ENCODE assay signal across 8 cellular contexts in genomic region chr9:34458013-34458966, GRCh38. TPM values are rescaled to one million over a fixed set of nuclear protein-coding genes. Genes with fewer than 3 reads are reported as not detected.
A peak's percentile ranks its signal among the peaks of the same experiment; 100 is the strongest.
DNase-seq lines count a peak whose midpoint lies in the region; ATAC-seq and TF ChIP-seq lines count a peak whose summit lies in the region.

TSS of gene DNAI1 (plus strand) at chr9:34458805. CDS start at chr9:34459006, 201 bp downstream.
A gene with protein sequence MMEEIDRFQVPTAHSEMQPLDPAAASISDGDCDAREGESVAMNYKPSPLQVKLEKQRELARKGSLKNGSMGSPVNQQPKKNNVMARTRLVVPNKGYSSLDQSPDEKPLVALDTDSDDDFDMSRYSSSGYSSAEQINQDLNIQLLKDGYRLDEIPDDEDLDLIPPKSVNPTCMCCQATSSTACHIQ (minus strand): TSS chr9:34458570. CDS start chr9:34458263, 307 bp downstream.

- peak; percentile 27 to 61 for TF ChIP-seq POLR2A in suprapubic skin (IDR thresholded peaks at IDR 0.05)

- POLR2A ChIA-PET in GM10248 (lab: Yijun Ruan, JAX) (no interaction called here), SK-N-SH (lab: Yijun Ruan, JAX) (interaction anchor here (0.9 to 1.7 kb wide), 3 partner anchors 27 to 120 kb away, joined by 3 to 5 read pairs (median 4); no protein-coding TSS in a partner anchor)

- WGBS in SK-N-SH (ENCODE audit: low lambda C conversion rate) = under 1% methylated on average over 31 of the region's 94 CpGs
- WGBS in suprapubic skin = under 1% methylated on average over 15 of the region's 94 CpGs

- H3K27ac ChIP-seq in SK-N-SH (ENCODE audit: low read depth in 2 of 2, low read length in 1 of 2) (peak within 1 kb of the TSS; percentile 61 to 82), suprapubic skin (peak within 1 kb of the TSS; percentile 79)

- H3K4me3 ChIP-seq in SK-N-SH (ENCODE audit: low read depth in 2 of 2, low read length in 1 of 2) = peak within 1 kb of the TSS; percentile 76 to 77
- peak within 1 kb of the TSS; percentile 81 for H3K4me3 ChIP-seq in suprapubic skin

- no peaks in the 10 kb centered on the region for H3K9me2 ChIP-seq in SK-N-SH

- H3K36me3 ChIP-seq in SK-N-SH (replicated peaks in 1 of 2; ENCODE audit: control insufficient read depth in 1 of 2, insufficient read depth in 2 of 2, low read length in 1 of 2) (no peaks in the 10 kb centered on the region), suprapubic skin (no peaks in the 10 kb centered on the region)

- peak within 1 kb of the TSS; percentile 77 to 89 for H3K27ac Mint-ChIP-seq in activated naive CD4-positive, alpha-beta T cell treated with anti-CD3 and anti-CD28 coated beads, Interleukin-2, amount 50 U/mL, for 72 hours

- TF ChIP-seq RAD21 in SK-N-SH (IDR thresholded peaks at IDR 0.05; ENCODE audit: low read length) = no peak

- H3K9ac ChIP-seq in SK-N-SH = peak within 1 kb of the TSS; percentile 83

- DNase-seq in GM10248 (ENCODE audit: extremely low spot score) = peak; percentile 99
- peak; percentile 99 for DNase-seq in NCI-H1092 (lab: John Stamatoyannopoulos, UW)
- DNase-seq in SK-N-SH = peak; percentile 99
- DNase-seq in activated naive CD4-positive, alpha-beta T cell treated with anti-CD3 and anti-CD28 coated beads, Interleukin-2, amount 50 U/mL, for 72 hours (ENCODE audit: low spot score in 2 of 2) = peak; percentile 99 to 100
- DNase-seq in globus pallidus (ENCODE audit: low spot score) = peak; percentile 99
- peak; percentile 73 to 100 (median 99) for DNase-seq in nucleus accumbens (lab: John Stamatoyannopoulos, UW)
- DNase-seq in suprapubic skin (ENCODE audit: low spot score in 2 of 2) = peak; percentile 99

- no peaks in the 10 kb centered on the region for H3K36me3 Mint-ChIP-seq in activated naive CD4-positive, alpha-beta T cell treated with anti-CD3 and anti-CD28 coated beads, Interleukin-2, amount 50 U/mL, for 72 hours

- peak within 1 kb of the TSS; percentile 75 for H3K4me2 ChIP-seq in SK-N-SH

- H3K27me3 ChIP-seq in SK-N-SH (ENCODE audit: insufficient read depth) = no peaks in the 10 kb centered on the region
- no peaks in the 10 kb centered on the region for H3K27me3 ChIP-seq in suprapubic skin

- TF ChIP-seq CTCF in GM10248 (IDR thresholded peaks at IDR 0.05; ENCODE audit: control extremely low read depth, extremely low read depth, low read depth, missing control alignments) = no peak
- TF ChIP-seq CTCF in SK-N-SH (IDR thresholded peaks at IDR 0.05) = no peak
- TF ChIP-seq CTCF in suprapubic skin (IDR thresholded peaks at IDR 0.05) = no peak

- H3K9me3 ChIP-seq in SK-N-SH = no peaks in the 10 kb centered on the region
- no peaks in the 10 kb centered on the region for H3K9me3 ChIP-seq in suprapubic skin

- peak; percentile 98 for ATAC-seq in HG02610 (IDR thresholded peaks at IDR 0.05; ENCODE audit: unreplicated experiment)
- ATAC-seq in activated naive CD4-positive, alpha-beta T cell treated with anti-CD3 and anti-CD28 coated beads, Interleukin-2, amount 50 U/mL, for 72 hours = peak; percentile 96 to 97

- H2AFZ ChIP-seq in SK-N-SH (ENCODE audit: low read depth) = peak within 1 kb of the TSS; percentile 80

- H4K20me1 ChIP-seq in SK-N-SH (ENCODE audit: insufficient read depth) = peaks cover 37% of the 10 kb centered on the region

- H3K4me1 ChIP-seq in SK-N-SH (ENCODE audit: control insufficient read depth in 1 of 2, insufficient read depth in 2 of 2, low read depth in 1 of 2, low read length in 1 of 2) = peaks cover 20 to 21% of the 10 kb centered on the region in 2 experiments; a peak in 2 of 4 replicates
- H3K4me1 ChIP-seq in suprapubic skin = peaks cover 51% of the 10 kb centered on the region

- CTCF ChIA-PET in GM10248 (lab: Yijun Ruan, JAX) (interaction anchor here (0.8 to 3.8 kb wide), 5 partner anchors 12 to 176 kb away, joined by 3 to 8 read pairs (median 4); no protein-coding TSS in a partner anchor), SK-N-SH (lab: Yijun Ruan, JAX) (interaction anchor here (0.9 to 3.4 kb wide), 4 partner anchors 27 to 133 kb away, joined by 3 to 28 read pairs (median 4); no protein-coding TSS in a partner anchor)

- H3K9me3 Mint-ChIP-seq in activated naive CD4-positive, alpha-beta T cell treated with anti-CD3 and anti-CD28 coated beads, Interleukin-2, amount 50 U/mL, for 72 hours = no peaks in the 10 kb centered on the region

- H3K79me2 ChIP-seq in SK-N-SH (ENCODE audit: insufficient read depth) = peaks cover 46% of the 10 kb centered on the region

- TF ChIP-seq EP300 in SK-N-SH (IDR thresholded peaks at IDR 0.05; ENCODE audit: borderline replicate concordance in 1 of 2, low read depth in 1 of 2, low read length in 1 of 2) (no peak), suprapubic skin (IDR thresholded peaks at IDR 0.05) (no peak)

- peaks cover 10% of the 10 kb centered on the region for H3F3A ChIP-seq in SK-N-SH (replicated peaks; ENCODE audit: insufficient read depth)

TF ChIP-seq in SK-N-SH, 30 proteins besides CTCF, POLR2A, EP300 and RAD21 (continues in another document):
- TF ChIP-seq CHD2 (IDR thresholded peaks at IDR 0.05; ENCODE audit: low read length, partially characterized antibody) = no peak
- peak; percentile 57 for TF ChIP-seq GABPA (IDR thresholded peaks at IDR 0.05; ENCODE audit: low read depth)
- TF ChIP-seq SMC3 (IDR thresholded peaks at IDR 0.05; ENCODE audit: low read depth, low read length) = no peak
- TF ChIP-seq TAF1 (IDR thresholded peaks at IDR 0.05; ENCODE audit: borderline replicate concordance, low read depth, low read length) = peak; percentile 88
- TF ChIP-seq ELF1 (IDR thresholded peaks at IDR 0.05) = peak; percentile 96
- no peak for TF ChIP-seq MEF2A (IDR thresholded peaks at IDR 0.05; ENCODE audit: borderline replicate concordance, low read depth)
- no peak for TF ChIP-seq RXRA (IDR thresholded peaks at IDR 0.05; ENCODE audit: borderline replicate concordance, low read depth)
- peak; percentile 94 for TF ChIP-seq SIN3A (IDR thresholded peaks at IDR 0.05; ENCODE audit: borderline replicate concordance, low read depth, low read length)
- no peak for TF ChIP-seq GATA2 (CRISPR knock-in tag; IDR thresholded peaks at IDR 0.05)
- TF ChIP-seq, protein P1, sequence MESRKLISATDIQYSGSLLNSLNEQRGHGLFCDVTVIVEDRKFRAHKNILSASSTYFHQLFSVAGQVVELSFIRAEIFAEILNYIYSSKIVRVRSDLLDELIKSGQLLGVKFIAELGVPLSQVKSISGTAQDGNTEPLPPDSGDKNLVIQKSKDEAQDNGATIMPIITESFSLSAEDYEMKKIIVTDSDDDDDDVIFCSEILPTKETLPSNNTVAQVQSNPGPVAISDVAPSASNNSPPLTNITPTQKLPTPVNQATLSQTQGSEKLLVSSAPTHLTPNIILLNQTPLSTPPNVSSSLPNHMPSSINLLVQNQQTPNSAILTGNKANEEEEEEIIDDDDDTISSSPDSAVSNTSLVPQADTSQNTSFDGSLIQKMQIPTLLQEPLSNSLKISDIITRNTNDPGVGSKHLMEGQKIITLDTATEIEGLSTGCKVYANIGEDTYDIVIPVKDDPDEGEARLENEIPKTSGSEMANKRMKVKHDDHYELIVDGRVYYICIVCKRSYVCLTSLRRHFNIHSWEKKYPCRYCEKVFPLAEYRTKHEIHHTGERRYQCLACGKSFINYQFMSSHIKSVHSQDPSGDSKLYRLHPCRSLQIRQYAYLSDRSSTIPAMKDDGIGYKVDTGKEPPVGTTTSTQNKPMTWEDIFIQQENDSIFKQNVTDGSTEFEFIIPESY (IDR thresholded peaks at IDR 0.05; ENCODE audit: borderline replicate concordance, low read depth) = no peak
- no peak for TF ChIP-seq YY1 (IDR thresholded peaks at IDR 0.05; ENCODE audit: low read depth)
- peak; percentile 54; the same call in 1 of the 2 replicates for TF ChIP-seq POLR2AphosphoS5 (IDR thresholded peaks at IDR 0.05; ENCODE audit: low read depth, low read length)
- peak; percentile 60; the same call in 1 of the 2 replicates for TF ChIP-seq MAX (IDR thresholded peaks at IDR 0.05; ENCODE audit: low read depth)
- TF ChIP-seq RCOR1 (IDR thresholded peaks at IDR 0.05; ENCODE audit: low read length) = no peak
- no peak for TF ChIP-seq RFX5 (IDR thresholded peaks at IDR 0.05; ENCODE audit: low read length)
- no peak for TF ChIP-seq FOXM1 (IDR thresholded peaks at IDR 0.05; ENCODE audit: low read depth)
- TF ChIP-seq, protein P2, sequence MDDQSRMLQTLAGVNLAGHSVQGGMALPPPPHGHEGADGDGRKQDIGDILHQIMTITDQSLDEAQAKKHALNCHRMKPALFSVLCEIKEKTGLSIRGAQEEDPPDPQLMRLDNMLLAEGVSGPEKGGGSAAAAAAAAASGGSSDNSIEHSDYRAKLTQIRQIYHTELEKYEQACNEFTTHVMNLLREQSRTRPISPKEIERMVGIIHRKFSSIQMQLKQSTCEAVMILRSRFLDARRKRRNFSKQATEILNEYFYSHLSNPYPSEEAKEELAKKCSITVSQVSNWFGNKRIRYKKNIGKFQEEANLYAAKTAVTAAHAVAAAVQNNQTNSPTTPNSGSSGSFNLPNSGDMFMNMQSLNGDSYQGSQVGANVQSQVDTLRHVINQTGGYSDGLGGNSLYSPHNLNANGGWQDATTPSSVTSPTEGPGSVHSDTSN (IDR thresholded peaks at IDR 0.05) = peak; percentile 38

RNA-seq across cellular contexts. Expression of gene DNAI1, which starts in this region (rescaled TPM):
- 0.46 and 0.55 TPM in 2 replicates for polyA plus RNA-seq in SK-N-SH (2012; rRNA removed)
- polyA plus RNA-seq in SK-N-SH (2012; cell fraction: cytosol; rRNA removed) = 0.12 and 0.22 TPM in 2 replicates
- 2.2 and 3.5 TPM in 2 replicates for polyA plus RNA-seq in SK-N-SH (2012; cell fraction: nucleus; rRNA removed)
- total RNA-seq in activated naive CD4-positive, alpha-beta T cell treated with anti-CD3 and anti-CD28 coated beads, Interleukin-2, amount 50 U/mL, for 72 hours = under 1 TPM in 1 of 2 donors, not detected in 1; 0.61 TPM
- total RNA-seq in suprapubic skin = not detected

RNA-seq across cellular contexts. Expression of the second gene that starts in this region (rescaled TPM):
- 15.7 and 18.5 TPM in 2 replicates for polyA plus RNA-seq in SK-N-SH (2012; rRNA removed)
- polyA plus RNA-seq in SK-N-SH (2012; cell fraction: cytosol; rRNA removed) = 10.6 and 13.3 TPM in 2 replicates
- polyA plus RNA-seq in SK-N-SH (2012; cell fraction: nucleus; rRNA removed) = 44.4 and 52.5 TPM in 2 replicates
- total RNA-seq in activated naive CD4-positive, alpha-beta T cell treated with anti-CD3 and anti-CD28 coated beads, Interleukin-2, amount 50 U/mL, for 72 hours = 10 to 100 TPM in 1 of 2 donors, 1 to 10 TPM in 1; 9.8 to 15.0 TPM
- total RNA-seq in suprapubic skin = 10 to 100 TPM; 12.6 to 17.0 (median 15.0) TPM

Comparison
In these comparisons a context has a peak if more than half of its experiments do, and no peak if none do; other contexts are left out.
1. Peak in every context shown above with its lines: DNase-seq, ATAC-seq, H3K4me3 ChIP-seq and H3K27ac ChIP-seq.